1 cellular context compared by ENCODE assay signal in the genomic region with DNA sequence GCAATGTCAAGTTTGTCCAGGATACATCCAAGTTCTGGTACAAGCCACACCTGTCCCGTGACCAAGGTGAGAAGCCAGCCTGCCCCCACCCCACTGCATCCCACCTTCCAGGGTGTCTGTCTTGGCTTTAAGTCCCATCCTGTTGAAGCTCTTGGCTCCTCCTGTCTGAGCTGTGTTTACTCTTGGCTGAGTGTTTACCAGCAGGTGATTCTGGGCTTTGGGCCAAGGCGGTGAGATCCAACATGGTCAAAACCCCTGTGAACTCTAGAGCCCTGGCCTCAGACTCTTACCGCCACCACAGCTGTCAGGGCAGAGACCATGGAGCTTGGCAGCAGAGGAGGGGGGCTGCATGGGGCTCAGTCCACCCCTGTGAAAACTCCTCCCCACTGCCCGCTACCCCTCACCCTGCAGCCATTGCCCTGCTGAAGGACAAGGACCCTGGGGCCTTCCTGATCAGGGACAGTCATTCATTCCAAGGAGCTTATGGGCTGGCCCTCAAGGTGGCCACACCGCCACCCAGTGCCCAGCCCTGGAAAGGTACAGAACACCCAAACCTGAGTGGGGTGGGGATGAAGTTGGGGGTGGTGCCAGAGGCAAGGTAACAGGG.
TF ChIP-seq lines count a peak whose summit lies in the region.

No MANE protein-coding gene starts in this region.

TF ChIP-seq in K562, 482 proteins besides CTCF, POLR2A, EP300 and RAD21:
- TF ChIP-seq CREB1 (IDR thresholded peaks at IDR 0.05) (no peak), CREB1 (CRISPR knock-in tag; IDR thresholded peaks at IDR 0.05) (0 out of 2 replicates have a peak, but pooled peaks have one; percentile 7), ZBTB7A (IDR thresholded peaks at IDR 0.05; ENCODE audit: borderline replicate concordance, control insufficient read depth, low read depth, low read length) (peak; percentile 4; the same call in 1 of the 2 replicates), CREM (IDR thresholded peaks at IDR 0.05; ENCODE audit: low read depth) (no peak), ZNF695 (CRISPR knock-in tag; IDR thresholded peaks at IDR 0.05) (no peak), ZNF57 (CRISPR knock-in tag; IDR thresholded peaks at IDR 0.05) (no peak), CBFB (CRISPR knock-in tag; IDR thresholded peaks at IDR 0.05) (no peak), SAFB2 (IDR thresholded peaks at IDR 0.05; ENCODE audit: borderline replicate concordance, low read depth, low read length, severe bottlenecking) (no peak), STAG1 (CRISPR knock-in tag; IDR thresholded peaks at IDR 0.05; ENCODE audit: borderline replicate concordance) (peak; percentile 11; the same call in 1 of the 2 replicates), ZEB2 (IDR thresholded peaks at IDR 0.05) (no peak), ZNF75A (CRISPR knock-in tag; IDR thresholded peaks at IDR 0.05) (no peak), NFATC3 (IDR thresholded peaks at IDR 0.05) (no peak), JUN (IDR thresholded peaks at IDR 0.05; ENCODE audit: borderline replicate concordance, low read depth, low read length) (no peak), JUN (CRISPR knock-in tag; IDR thresholded peaks at IDR 0.05; ENCODE audit: borderline replicate concordance) (0 out of 2 replicates have a peak, but pooled peaks have one; percentile 33), POLR2H (tag; IDR thresholded peaks at IDR 0.05; ENCODE audit: low read depth) (no peak), TCF7 (IDR thresholded peaks at IDR 0.05; ENCODE audit: borderline replicate concordance) (no peak), GABPA (tag; conservative IDR thresholded peaks at IDR 0.05; ENCODE audit: low read depth) (no peak), NR4A1 (CRISPR knock-in tag; IDR thresholded peaks at IDR 0.05) (no peak), NR4A1 (tag; IDR thresholded peaks at IDR 0.05) (no peak), FOXP1 (CRISPR knock-in tag; IDR thresholded peaks at IDR 0.05) (peak; percentile 69; the same call in 1 of the 2 replicates), NRF1 (conservative IDR thresholded peaks at IDR 0.05 in 1 of 2, IDR thresholded peaks at IDR 0.05 in 1 of 2) (no peak), POLR2G (IDR thresholded peaks at IDR 0.05; ENCODE audit: low read depth, low read length) (peak; percentile 55; the same call in 1 of the 2 replicates), NFIC (IDR thresholded peaks at IDR 0.05) (peak; percentile 71), ZNF24 (IDR thresholded peaks at IDR 0.05) (peak; percentile 63; the same call in 1 of the 2 replicates)
- TF ChIP-seq, protein P1, sequence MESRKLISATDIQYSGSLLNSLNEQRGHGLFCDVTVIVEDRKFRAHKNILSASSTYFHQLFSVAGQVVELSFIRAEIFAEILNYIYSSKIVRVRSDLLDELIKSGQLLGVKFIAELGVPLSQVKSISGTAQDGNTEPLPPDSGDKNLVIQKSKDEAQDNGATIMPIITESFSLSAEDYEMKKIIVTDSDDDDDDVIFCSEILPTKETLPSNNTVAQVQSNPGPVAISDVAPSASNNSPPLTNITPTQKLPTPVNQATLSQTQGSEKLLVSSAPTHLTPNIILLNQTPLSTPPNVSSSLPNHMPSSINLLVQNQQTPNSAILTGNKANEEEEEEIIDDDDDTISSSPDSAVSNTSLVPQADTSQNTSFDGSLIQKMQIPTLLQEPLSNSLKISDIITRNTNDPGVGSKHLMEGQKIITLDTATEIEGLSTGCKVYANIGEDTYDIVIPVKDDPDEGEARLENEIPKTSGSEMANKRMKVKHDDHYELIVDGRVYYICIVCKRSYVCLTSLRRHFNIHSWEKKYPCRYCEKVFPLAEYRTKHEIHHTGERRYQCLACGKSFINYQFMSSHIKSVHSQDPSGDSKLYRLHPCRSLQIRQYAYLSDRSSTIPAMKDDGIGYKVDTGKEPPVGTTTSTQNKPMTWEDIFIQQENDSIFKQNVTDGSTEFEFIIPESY (CRISPR knock-in tag; IDR thresholded peaks at IDR 0.05) = peak; percentile 88
- TF ChIP-seq, protein P2, sequence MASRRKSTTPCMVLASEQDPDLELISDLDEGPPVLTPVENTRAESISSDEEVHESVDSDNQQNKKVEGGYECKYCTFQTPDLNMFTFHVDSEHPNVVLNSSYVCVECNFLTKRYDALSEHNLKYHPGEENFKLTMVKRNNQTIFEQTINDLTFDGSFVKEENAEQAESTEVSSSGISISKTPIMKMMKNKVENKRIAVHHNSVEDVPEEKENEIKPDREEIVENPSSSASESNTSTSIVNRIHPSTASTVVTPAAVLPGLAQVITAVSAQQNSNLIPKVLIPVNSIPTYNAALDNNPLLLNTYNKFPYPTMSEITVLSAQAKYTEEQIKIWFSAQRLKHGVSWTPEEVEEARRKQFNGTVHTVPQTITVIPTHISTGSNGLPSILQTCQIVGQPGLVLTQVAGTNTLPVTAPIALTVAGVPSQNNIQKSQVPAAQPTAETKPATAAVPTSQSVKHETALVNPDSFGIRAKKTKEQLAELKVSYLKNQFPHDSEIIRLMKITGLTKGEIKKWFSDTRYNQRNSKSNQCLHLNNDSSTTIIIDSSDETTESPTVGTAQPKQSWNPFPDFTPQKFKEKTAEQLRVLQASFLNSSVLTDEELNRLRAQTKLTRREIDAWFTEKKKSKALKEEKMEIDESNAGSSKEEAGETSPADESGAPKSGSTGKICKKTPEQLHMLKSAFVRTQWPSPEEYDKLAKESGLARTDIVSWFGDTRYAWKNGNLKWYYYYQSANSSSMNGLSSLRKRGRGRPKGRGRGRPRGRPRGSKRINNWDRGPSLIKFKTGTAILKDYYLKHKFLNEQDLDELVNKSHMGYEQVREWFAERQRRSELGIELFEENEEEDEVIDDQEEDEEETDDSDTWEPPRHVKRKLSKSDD (conservative IDR thresholded peaks at IDR 0.05; ENCODE audit: low read length) = no peak
- TF ChIP-seq, protein P3, sequence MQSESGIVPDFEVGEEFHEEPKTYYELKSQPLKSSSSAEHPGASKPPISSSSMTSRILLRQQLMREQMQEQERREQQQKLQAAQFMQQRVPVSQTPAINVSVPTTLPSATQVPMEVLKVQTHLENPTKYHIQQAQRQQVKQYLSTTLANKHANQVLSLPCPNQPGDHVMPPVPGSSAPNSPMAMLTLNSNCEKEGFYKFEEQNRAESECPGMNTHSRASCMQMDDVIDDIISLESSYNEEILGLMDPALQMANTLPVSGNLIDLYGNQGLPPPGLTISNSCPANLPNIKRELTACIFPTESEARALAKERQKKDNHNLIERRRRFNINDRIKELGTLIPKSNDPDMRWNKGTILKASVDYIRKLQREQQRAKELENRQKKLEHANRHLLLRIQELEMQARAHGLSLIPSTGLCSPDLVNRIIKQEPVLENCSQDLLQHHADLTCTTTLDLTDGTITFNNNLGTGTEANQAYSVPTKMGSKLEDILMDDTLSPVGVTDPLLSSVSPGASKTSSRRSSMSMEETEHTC (IDR thresholded peaks at IDR 0.05) = no peak
- TF ChIP-seq, protein P4, sequence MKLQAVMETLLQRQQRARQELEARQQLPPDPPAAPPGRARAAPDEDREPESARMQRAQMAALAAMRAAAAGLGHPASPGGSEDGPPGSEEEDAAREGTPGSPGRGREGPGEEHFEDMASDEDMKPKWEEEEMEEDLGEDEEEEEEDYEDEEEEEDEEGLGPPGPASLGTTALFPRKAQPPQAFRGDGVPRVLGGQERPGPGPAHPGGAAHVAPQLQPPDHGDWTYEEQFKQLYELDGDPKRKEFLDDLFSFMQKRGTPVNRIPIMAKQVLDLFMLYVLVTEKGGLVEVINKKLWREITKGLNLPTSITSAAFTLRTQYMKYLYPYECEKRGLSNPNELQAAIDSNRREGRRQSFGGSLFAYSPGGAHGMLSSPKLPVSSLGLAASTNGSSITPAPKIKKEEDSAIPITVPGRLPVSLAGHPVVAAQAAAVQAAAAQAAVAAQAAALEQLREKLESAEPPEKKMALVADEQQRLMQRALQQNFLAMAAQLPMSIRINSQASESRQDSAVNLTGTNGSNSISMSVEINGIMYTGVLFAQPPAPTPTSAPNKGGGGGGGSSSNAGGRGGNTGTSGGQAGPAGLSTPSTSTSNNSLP (IDR thresholded peaks at IDR 0.05; ENCODE audit: borderline replicate concordance, low read depth, low read length) = no peak
- TF ChIP-seq, protein P5, sequence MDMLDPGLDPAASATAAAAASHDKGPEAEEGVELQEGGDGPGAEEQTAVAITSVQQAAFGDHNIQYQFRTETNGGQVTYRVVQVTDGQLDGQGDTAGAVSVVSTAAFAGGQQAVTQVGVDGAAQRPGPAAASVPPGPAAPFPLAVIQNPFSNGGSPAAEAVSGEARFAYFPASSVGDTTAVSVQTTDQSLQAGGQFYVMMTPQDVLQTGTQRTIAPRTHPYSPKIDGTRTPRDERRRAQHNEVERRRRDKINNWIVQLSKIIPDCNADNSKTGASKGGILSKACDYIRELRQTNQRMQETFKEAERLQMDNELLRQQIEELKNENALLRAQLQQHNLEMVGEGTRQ (CRISPR knock-in tag; IDR thresholded peaks at IDR 0.05) = no peak
- TF ChIP-seq, protein P6, sequence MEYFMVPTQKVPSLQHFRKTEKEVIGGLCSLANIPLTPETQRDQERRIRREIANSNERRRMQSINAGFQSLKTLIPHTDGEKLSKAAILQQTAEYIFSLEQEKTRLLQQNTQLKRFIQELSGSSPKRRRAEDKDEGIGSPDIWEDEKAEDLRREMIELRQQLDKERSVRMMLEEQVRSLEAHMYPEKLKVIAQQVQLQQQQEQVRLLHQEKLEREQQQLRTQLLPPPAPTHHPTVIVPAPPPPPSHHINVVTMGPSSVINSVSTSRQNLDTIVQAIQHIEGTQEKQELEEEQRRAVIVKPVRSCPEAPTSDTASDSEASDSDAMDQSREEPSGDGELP (CRISPR knock-in tag; IDR thresholded peaks at IDR 0.05; ENCODE audit: borderline replicate concordance) = peak; percentile 30; the same call in 1 of the 2 replicates
- TF ChIP-seq, protein P7, sequence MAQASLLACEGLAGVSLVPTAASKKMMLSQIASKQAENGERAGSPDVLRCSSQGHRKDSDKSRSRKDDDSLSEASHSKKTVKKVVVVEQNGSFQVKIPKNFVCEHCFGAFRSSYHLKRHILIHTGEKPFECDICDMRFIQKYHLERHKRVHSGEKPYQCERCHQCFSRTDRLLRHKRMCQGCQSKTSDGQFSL (CRISPR knock-in tag; IDR thresholded peaks at IDR 0.05) = no peak
- TF ChIP-seq, protein P7 (tag; IDR thresholded peaks at IDR 0.05) = no peak
- TF ChIP-seq, protein P8, sequence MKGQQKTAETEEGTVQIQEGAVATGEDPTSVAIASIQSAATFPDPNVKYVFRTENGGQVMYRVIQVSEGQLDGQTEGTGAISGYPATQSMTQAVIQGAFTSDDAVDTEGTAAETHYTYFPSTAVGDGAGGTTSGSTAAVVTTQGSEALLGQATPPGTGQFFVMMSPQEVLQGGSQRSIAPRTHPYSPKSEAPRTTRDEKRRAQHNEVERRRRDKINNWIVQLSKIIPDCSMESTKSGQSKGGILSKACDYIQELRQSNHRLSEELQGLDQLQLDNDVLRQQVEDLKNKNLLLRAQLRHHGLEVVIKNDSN (CRISPR knock-in tag; IDR thresholded peaks at IDR 0.05) = 0 out of 2 replicates have a peak, but pooled peaks have one; percentile 16
- TF ChIP-seq, protein P9, sequence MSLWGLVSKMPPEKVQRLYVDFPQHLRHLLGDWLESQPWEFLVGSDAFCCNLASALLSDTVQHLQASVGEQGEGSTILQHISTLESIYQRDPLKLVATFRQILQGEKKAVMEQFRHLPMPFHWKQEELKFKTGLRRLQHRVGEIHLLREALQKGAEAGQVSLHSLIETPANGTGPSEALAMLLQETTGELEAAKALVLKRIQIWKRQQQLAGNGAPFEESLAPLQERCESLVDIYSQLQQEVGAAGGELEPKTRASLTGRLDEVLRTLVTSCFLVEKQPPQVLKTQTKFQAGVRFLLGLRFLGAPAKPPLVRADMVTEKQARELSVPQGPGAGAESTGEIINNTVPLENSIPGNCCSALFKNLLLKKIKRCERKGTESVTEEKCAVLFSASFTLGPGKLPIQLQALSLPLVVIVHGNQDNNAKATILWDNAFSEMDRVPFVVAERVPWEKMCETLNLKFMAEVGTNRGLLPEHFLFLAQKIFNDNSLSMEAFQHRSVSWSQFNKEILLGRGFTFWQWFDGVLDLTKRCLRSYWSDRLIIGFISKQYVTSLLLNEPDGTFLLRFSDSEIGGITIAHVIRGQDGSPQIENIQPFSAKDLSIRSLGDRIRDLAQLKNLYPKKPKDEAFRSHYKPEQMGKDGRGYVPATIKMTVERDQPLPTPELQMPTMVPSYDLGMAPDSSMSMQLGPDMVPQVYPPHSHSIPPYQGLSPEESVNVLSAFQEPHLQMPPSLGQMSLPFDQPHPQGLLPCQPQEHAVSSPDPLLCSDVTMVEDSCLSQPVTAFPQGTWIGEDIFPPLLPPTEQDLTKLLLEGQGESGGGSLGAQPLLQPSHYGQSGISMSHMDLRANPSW (CRISPR knock-in tag; IDR thresholded peaks at IDR 0.05) = no peak
